ENCODE assay signal across 1 cellular context in genomic region chr7:138228764-138229163, GRCh38.
TF ChIP-seq lines count a peak whose summit lies in the region.

No MANE protein-coding gene starts in this region.

TF ChIP-seq in H1, 55 proteins besides CTCF, POLR2A, EP300 and RAD21 (continued from another document):
- no peak for TF ChIP-seq BRCA1 (IDR thresholded peaks at IDR 0.05; ENCODE audit: low read depth, low read length)
- no peak for TF ChIP-seq CTBP2 (IDR thresholded peaks at IDR 0.05; ENCODE audit: borderline replicate concordance, insufficient read depth, insufficient read length, low read length)
- TF ChIP-seq CHD1 (IDR thresholded peaks at IDR 0.05; ENCODE audit: low read depth, low read length) = no peak
- no peak for TF ChIP-seq KDM4A (IDR thresholded peaks at IDR 0.05; ENCODE audit: low read depth, low read length, severe bottlenecking)
- no peak for TF ChIP-seq CHD7 (IDR thresholded peaks at IDR 0.05; ENCODE audit: insufficient replicate concordance, low read length)
- TF ChIP-seq TCF12 (IDR thresholded peaks at IDR 0.05; ENCODE audit: low read depth, low read length) = no peak
- no peak for TF ChIP-seq ZNF274 (IDR thresholded peaks at IDR 0.05; ENCODE audit: borderline replicate concordance, extremely low read depth, low read length)
- TF ChIP-seq RXRA (IDR thresholded peaks at IDR 0.05; ENCODE audit: insufficient read depth, low read depth, low read length) = no peak
- TF ChIP-seq GTF2F1 (IDR thresholded peaks at IDR 0.05; ENCODE audit: borderline replicate concordance, low read depth, low read length) = no peak
- no peak for TF ChIP-seq TBP (IDR thresholded peaks at IDR 0.05; ENCODE audit: low read depth, low read length)
- TF ChIP-seq SIN3A (conservative IDR thresholded peaks at IDR 0.05 in 1 of 2, IDR thresholded peaks at IDR 0.05 in 1 of 2; ENCODE audit: low read depth in 1 of 2, low read length in 2 of 2) = no peak
- TF ChIP-seq TAF1 (IDR thresholded peaks at IDR 0.05; ENCODE audit: low read depth, low read length) = no peak
- no peak for TF ChIP-seq CBX8 (IDR thresholded peaks at IDR 0.05; ENCODE audit: borderline replicate concordance, low read depth, low read length)
- no peak for TF ChIP-seq ATF2 (IDR thresholded peaks at IDR 0.05; ENCODE audit: low read length)
